1 cellular context compared by ENCODE assay signal in the genomic region with DNA sequence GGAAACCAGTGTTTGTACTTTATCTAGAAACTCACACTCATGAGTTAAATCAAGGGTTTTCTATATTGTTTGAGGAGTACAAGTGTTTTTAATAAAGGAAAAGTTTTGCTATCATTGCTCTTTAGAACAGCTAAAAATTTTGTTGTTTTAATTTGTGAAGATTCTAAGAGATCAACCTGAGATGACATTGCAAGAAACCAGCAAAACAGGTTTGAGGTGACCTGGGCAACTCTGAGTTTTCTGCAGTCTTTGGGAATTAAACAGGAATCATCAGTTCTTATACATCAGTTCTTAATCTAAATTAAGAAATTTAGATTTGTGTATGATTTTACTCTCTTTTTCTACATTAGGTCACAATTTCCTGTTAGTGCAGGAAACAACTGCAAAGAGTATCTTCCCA.
TF ChIP-seq lines count a peak whose summit lies in the region.

No MANE protein-coding gene starts in this region.

TF ChIP-seq in SK-N-SH treated with all-trans-retinoic acid at 6 μM for 48 hours, 23 proteins besides CTCF, POLR2A, EP300 and RAD21 (continued from another document):
- TF ChIP-seq, protein P1, sequence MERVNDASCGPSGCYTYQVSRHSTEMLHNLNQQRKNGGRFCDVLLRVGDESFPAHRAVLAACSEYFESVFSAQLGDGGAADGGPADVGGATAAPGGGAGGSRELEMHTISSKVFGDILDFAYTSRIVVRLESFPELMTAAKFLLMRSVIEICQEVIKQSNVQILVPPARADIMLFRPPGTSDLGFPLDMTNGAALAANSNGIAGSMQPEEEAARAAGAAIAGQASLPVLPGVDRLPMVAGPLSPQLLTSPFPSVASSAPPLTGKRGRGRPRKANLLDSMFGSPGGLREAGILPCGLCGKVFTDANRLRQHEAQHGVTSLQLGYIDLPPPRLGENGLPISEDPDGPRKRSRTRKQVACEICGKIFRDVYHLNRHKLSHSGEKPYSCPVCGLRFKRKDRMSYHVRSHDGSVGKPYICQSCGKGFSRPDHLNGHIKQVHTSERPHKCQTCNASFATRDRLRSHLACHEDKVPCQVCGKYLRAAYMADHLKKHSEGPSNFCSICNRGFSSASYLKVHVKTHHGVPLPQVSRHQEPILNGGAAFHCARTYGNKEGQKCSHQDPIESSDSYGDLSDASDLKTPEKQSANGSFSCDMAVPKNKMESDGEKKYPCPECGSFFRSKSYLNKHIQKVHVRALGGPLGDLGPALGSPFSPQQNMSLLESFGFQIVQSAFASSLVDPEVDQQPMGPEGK (CRISPR knock-in tag; IDR thresholded peaks at IDR 0.05; ENCODE audit: borderline replicate concordance): no peak
- TF ChIP-seq ZC3H10 (CRISPR knock-in tag; IDR thresholded peaks at IDR 0.05): no peak
- TF ChIP-seq CSDC2 (CRISPR knock-in tag; IDR thresholded peaks at IDR 0.05): no peak
- no peak for TF ChIP-seq ZNF565 (CRISPR knock-in tag; conservative IDR thresholded peaks at IDR 0.05; ENCODE audit: low read depth)
- no peak for TF ChIP-seq ISL1 (CRISPR knock-in tag; IDR thresholded peaks at IDR 0.05)
- TF ChIP-seq, protein P2, sequence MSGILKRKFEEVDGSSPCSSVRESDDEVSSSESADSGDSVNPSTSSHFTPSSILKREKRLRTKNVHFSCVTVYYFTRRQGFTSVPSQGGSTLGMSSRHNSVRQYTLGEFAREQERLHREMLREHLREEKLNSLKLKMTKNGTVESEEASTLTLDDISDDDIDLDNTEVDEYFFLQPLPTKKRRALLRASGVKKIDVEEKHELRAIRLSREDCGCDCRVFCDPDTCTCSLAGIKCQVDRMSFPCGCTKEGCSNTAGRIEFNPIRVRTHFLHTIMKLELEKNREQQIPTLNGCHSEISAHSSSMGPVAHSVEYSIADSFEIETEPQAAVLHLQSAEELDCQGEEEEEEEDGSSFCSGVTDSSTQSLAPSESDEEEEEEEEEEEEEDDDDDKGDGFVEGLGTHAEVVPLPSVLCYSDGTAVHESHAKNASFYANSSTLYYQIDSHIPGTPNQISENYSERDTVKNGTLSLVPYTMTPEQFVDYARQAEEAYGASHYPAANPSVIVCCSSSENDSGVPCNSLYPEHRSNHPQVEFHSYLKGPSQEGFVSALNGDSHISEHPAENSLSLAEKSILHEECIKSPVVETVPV (CRISPR knock-in tag; IDR thresholded peaks at IDR 0.05): no peak
- no peak for TF ChIP-seq RARB (CRISPR knock-in tag; IDR thresholded peaks at IDR 0.05)
- no peak for TF ChIP-seq PPARA (CRISPR knock-in tag; IDR thresholded peaks at IDR 0.05; ENCODE audit: borderline replicate concordance)
- no peak for TF ChIP-seq TCF4 (CRISPR knock-in tag; IDR thresholded peaks at IDR 0.05; ENCODE audit: borderline replicate concordance)
- no peak for TF ChIP-seq OSR1 (CRISPR knock-in tag; IDR thresholded peaks at IDR 0.05)
- no peak for TF ChIP-seq SNAI2 (CRISPR knock-in tag; IDR thresholded peaks at IDR 0.05)
- no peak for TF ChIP-seq ZFP30 (CRISPR knock-in tag; IDR thresholded peaks at IDR 0.05)
- TF ChIP-seq, protein P3, sequence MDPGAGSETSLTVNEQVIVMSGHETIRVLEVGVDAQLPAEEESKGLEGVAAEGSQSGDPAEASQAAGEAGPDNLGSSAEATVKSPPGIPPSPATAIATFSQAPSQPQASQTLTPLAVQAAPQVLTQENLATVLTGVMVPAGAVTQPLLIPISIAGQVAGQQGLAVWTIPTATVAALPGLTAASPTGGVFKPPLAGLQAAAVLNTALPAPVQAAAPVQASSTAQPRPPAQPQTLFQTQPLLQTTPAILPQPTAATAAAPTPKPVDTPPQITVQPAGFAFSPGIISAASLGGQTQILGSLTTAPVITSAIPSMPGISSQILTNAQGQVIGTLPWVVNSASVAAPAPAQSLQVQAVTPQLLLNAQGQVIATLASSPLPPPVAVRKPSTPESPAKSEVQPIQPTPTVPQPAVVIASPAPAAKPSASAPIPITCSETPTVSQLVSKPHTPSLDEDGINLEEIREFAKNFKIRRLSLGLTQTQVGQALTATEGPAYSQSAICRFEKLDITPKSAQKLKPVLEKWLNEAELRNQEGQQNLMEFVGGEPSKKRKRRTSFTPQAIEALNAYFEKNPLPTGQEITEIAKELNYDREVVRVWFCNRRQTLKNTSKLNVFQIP (CRISPR knock-in tag; IDR thresholded peaks at IDR 0.05; ENCODE audit: borderline replicate concordance, low read depth): no peak
